ENCODE assay signal across 24 cellular contexts in genomic region chr5:114152656-114153360, GRCh38.
"Had no signal": no experiment of that assay in that cellular context is flagged by ENCODE, and none has a peak within 500 bp of the region (broad histone marks: within the 10 kb centered on the region; RNA-seq: fewer than 3 reads in every experiment).

No MANE protein-coding gene starts in this region.

- H3K36me3 ChIP-seq: adrenal gland, brain microvascular endothelial cell, esophagus muscularis mucosa, left ventricle myocardium inferior, stomach, thyroid gland, upper lobe of left lung had no signal

- H3K9me3 ChIP-seq: adrenal gland, thyroid gland had no signal

- ATAC-seq: mucosa of descending colon; natural killer cell treated with Interleukin-12 subunit alpha and Interleukin-12 subunit beta and Interleukin-15 and Interleukin-18, amount 100 ng/mL, for 72 hours; sciatic nerve; stimulated activated naive B cell treated with anti-CD40 and anti-IgM and Interleukin-4, amounts not matched to agents 10 μg/mL and 1 μg/mL and 100 μg/mL, for 72 hours had no signal

- H3K27me3 ChIP-seq: adrenal gland, brain microvascular endothelial cell, esophagus muscularis mucosa, stomach, thyroid gland, upper lobe of left lung had no signal

- H3K27ac ChIP-seq: adrenal gland, brain microvascular endothelial cell, esophagus muscularis mucosa, left ventricle myocardium inferior, stomach, thyroid gland, upper lobe of left lung, VCaP had no signal

- H3K4me3 ChIP-seq: adrenal gland, esophagus muscularis mucosa, left ventricle myocardium inferior, mucosa of descending colon, smooth muscle cell, stomach, thyroid gland, upper lobe of left lung had no signal

- H3K4me1 ChIP-seq: adrenal gland, esophagus muscularis mucosa, left ventricle myocardium inferior, stomach, thyroid gland, upper lobe of left lung had no signal

- DNase-seq: activated CD4-positive, alpha-beta T cell treated with anti-CD3 and anti-CD28 coated beads for 4 hours; activated CD4-positive, alpha-beta T cell treated with anti-CD3 and anti-CD28 coated beads, Interleukin-2, amount 50 U/mL, for 48 hours; activated CD8-positive, alpha-beta memory T cell treated with anti-CD3 and anti-CD28 coated beads for 24 hours; activated effector memory CD4-positive, alpha-beta T cell treated with Interleukin-2 at 50 U/mL for 16 hours; activated naive CD4-positive, alpha-beta T cell treated with Interleukin-2 at 50 U/mL for 16 hours; activated naive CD8-positive, alpha-beta T cell treated with anti-CD3 and anti-CD28 coated beads for 36 hours; adrenal gland; brain microvascular endothelial cell; caudate nucleus; cortex of kidney; endodermal cell; left ventricle myocardium inferior; mucosa of descending colon; stimulated activated CD4-positive, alpha-beta T cell treated with anti-CD3 and anti-CD28 coated beads, Interleukin-2, amount 100 ng/mL, for 24 hours; stimulated activated naive B cell treated with anti-CD40 and anti-IgM and Interleukin-4, amounts not matched to agents 10 μg/mL and 1 μg/mL and 100 μg/mL, for 72 hours; stomach; T-helper 1 cell; thyroid gland; upper lobe of left lung had no signal

- H3K4me2 ChIP-seq: smooth muscle cell had no signal
